8 cellular contexts compared by ENCODE assay signal in the genomic region with DNA sequence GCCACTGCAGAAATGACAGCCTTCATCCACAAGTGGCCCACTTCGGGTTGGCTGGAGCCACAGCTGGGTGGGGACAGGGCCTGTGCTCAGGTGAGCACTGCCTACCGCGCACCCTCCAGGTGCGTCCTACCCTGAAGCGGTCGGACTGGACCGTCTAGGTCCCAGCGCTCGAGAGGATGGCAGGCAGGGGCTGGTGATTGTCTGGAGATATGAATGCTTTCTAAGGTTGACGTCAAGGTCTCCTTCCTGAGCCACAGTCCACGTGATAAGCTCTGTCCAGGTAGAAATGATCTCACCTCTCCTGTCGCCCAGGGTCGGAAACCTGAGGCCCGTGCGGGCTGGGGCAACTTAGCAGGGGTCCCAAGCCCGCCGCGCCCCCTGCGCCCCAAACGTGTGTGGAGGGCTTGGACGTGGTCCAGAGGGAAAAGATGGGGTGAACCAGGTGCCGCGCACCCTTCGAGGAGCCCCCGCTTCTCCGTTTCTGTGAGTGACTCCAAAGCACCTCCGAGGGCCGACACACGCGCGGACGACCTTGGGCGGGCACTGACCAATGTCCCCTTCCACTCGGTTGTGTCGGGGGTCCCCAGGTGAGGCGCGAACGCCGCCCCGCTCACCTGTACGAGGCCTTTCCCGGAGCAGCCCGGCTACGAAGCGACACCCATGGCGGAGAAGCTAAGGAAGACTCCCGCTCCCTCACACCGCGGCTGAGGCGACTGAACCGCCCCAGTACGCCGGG.
DNase-seq lines count a peak whose midpoint lies in the region.

No MANE protein-coding gene starts in this region.

- H3K4me1 ChIP-seq in mucosa of stomach (ENCODE audit: control insufficient read depth, insufficient read depth, low read length): peaks cover 25% of the 10 kb centered on the region

- no peaks in the 10 kb centered on the region for H3K36me3 ChIP-seq in mucosa of stomach (ENCODE audit: control insufficient read depth, insufficient read depth, low read length)

- no peaks in the 10 kb centered on the region for H3K9me3 ChIP-seq in mucosa of stomach (ENCODE audit: control insufficient read depth, low read length)

- H3K4me1 Mint-ChIP-seq in dendritic cell treated with granulocyte-macrophage colony-stimulating factor and Interleukin-4, amounts not matched to agents 40 ng/mL and 50 ng/mL, for 4 days (ENCODE audit: low read depth): peaks cover 52% of the 10 kb centered on the region

- H3K27me3 Mint-ChIP-seq in dendritic cell treated with granulocyte-macrophage colony-stimulating factor and Interleukin-4, amounts not matched to agents 40 ng/mL and 50 ng/mL, for 4 days: peaks cover 6% of the 10 kb centered on the region

- H3K27me3 ChIP-seq in mucosa of stomach (ENCODE audit: control insufficient read depth, insufficient read depth, low read length): no peaks in the 10 kb centered on the region

- H3K4me3 ChIP-seq in mucosa of stomach (ENCODE audit: low read length): peak overlapping the region; percentile 35

- intact Hi-C loops in dendritic cell treated with granulocyte-macrophage colony-stimulating factor and Interleukin-4, amounts not matched to agents 40 ng/mL and 50 ng/mL, for 4 days (cut with micrococcal nuclease): loop anchor here (10.0 kb wide), 2 partner anchors 169 to 919 kb away; partner anchors contain the start of genes MORC3, PIGP and TTC3

- peak overlapping the region; percentile 76 for H3K9ac ChIP-seq in mucosa of stomach (ENCODE audit: low read length)

- peaks cover 16% of the 10 kb centered on the region for H3K36me3 Mint-ChIP-seq in dendritic cell treated with granulocyte-macrophage colony-stimulating factor and Interleukin-4, amounts not matched to agents 40 ng/mL and 50 ng/mL, for 4 days (ENCODE audit: low read depth)

- peak overlapping the region; percentile 88 for H3K4me3 Mint-ChIP-seq in dendritic cell treated with granulocyte-macrophage colony-stimulating factor and Interleukin-4, amounts not matched to agents 40 ng/mL and 50 ng/mL, for 4 days

- peak overlapping the region; percentile 82 for H3K27ac Mint-ChIP-seq in dendritic cell treated with granulocyte-macrophage colony-stimulating factor and Interleukin-4, amounts not matched to agents 40 ng/mL and 50 ng/mL, for 4 days

- peak; percentile 57 for DNase-seq in NCI-H2227 (lab: John Stamatoyannopoulos, UW; ENCODE audit: unreplicated experiment)
- no peak for DNase-seq in NCI-H2227 treated with DMSO at 0.1 percent for 48 hours (lab: John Stamatoyannopoulos, UW)
- peak; percentile 67 for DNase-seq in NCI-H345 (lab: John Stamatoyannopoulos, UW)
- no peak for DNase-seq in HUDEP-2 (lab: John Stamatoyannopoulos, UW; ENCODE audit: unreplicated experiment in 76 of 76)
- no peak for DNase-seq in NCI-H1436 treated with DMSO at 0.1 percent for 48 hours (lab: John Stamatoyannopoulos, UW)
- DNase-seq in GF-D8 (lab: John Stamatoyannopoulos, UW): no peak

- no peaks in the 10 kb centered on the region for H3K9me3 Mint-ChIP-seq in dendritic cell treated with granulocyte-macrophage colony-stimulating factor and Interleukin-4, amounts not matched to agents 40 ng/mL and 50 ng/mL, for 4 days

Comparison
In these comparisons a context has a peak if more than half of its experiments do, and no peak if none do; other contexts are left out.
1. DNase-seq: peak in NCI-H2227 (single experiment) and NCI-H345 (single experiment); none in NCI-H2227 treated with DMSO at 0.1 percent for 48 hours (single experiment), HUDEP-2 (0 of 76), NCI-H1436 treated with DMSO at 0.1 percent for 48 hours (single experiment) and GF-D8 (single experiment).